In genomic region chr20:33719277-33719988, GRCh38 we compare ENCODE assay signal across 8 cellular contexts. TPM values are rescaled to one million over a fixed set of nuclear protein-coding genes. Genes with fewer than 3 reads are reported as not detected.
A peak's percentile ranks its signal among the peaks of the same experiment; 100 is the strongest.
DNase-seq lines count a peak whose midpoint lies in the region; ATAC-seq, FAIRE-seq and TF ChIP-seq lines count a peak whose summit lies in the region.

No MANE protein-coding gene starts in this region.

- H3K27me3 ChIP-seq in HepG2 (ENCODE audit: control insufficient read depth in 1 of 2, insufficient read depth in 2 of 2, low read length in 2 of 2) (no peaks in the 10 kb centered on the region), transverse colon (no peaks in the 10 kb centered on the region)

- H3K27ac ChIP-seq in HepG2 (ENCODE audit: extremely low read length, insufficient read depth, low read length) (no peak overlapping the region), transverse colon (peak overlapping the region; percentile 78 to 85 (median 81))

- TF ChIP-seq POLR2A in HepG2 (IDR thresholded peaks at IDR 0.05; ENCODE audit: insufficient read depth in 1 of 2, low read depth in 2 of 2, low read length in 2 of 2) (no peak), transverse colon (IDR thresholded peaks at IDR 0.05) (no peak)

- no peak; the same call in 1 of the 2 replicates for TF ChIP-seq RAD21 in HepG2 (CRISPR knock-in tag; IDR thresholded peaks at IDR 0.05)

- peak overlapping the region; percentile 33 for H3K4me2 ChIP-seq in HepG2 (ENCODE audit: low read depth, low read length)

- peak overlapping the region; percentile 91 for H3K4me3 Mint-ChIP-seq in activated naive CD4-positive, alpha-beta T cell treated with anti-CD3 and anti-CD28 coated beads, Interleukin-2, amount 10 ng/mL, durations not matched to agents 7 days and 5 days
- peak overlapping the region; percentile 78 for H3K4me3 Mint-ChIP-seq in activated naive CD8-positive, alpha-beta T cell treated with anti-CD3 and anti-CD28 coated beads, Interleukin-2, amount 50 U/mL, for 24 hours

- 28% methylated on average over 11 of the region's 13 CpGs for WGBS in HepG2 (ENCODE audit: low lambda C conversion rate)
- WGBS in transverse colon (ENCODE audit: low coverage in 1 of 2), 2 donors: 46 to 70% methylated on average over 2 to 13 of the region's 13 CpGs

- H3K9me3 Mint-ChIP-seq in activated naive CD4-positive, alpha-beta T cell treated with anti-CD3 and anti-CD28 coated beads, Interleukin-2, amount 10 ng/mL, durations not matched to agents 7 days and 5 days: no peaks in the 10 kb centered on the region
- H3K9me3 Mint-ChIP-seq in activated naive CD8-positive, alpha-beta T cell treated with anti-CD3 and anti-CD28 coated beads, Interleukin-2, amount 50 U/mL, for 24 hours: peaks cover 4% of the 10 kb centered on the region

- peaks cover 75% of the 10 kb centered on the region for H3K4me1 ChIP-seq in HepG2 (ENCODE audit: insufficient read depth, low read length)
- H3K4me1 ChIP-seq in transverse colon: peaks cover 0 to 15% (median 7%) of the 10 kb centered on the region in 4 donors

- no peak overlapping the region for H2AFZ ChIP-seq in HepG2 (ENCODE audit: low read length)

- H3K9ac ChIP-seq in HepG2 (ENCODE audit: insufficient read depth, low read depth, low read length): no peak overlapping the region

- FAIRE-seq in HepG2 (lab: Jason Lieb, UNC): no peak

- no peaks in the 10 kb centered on the region for H3K9me3 ChIP-seq in HepG2 (ENCODE audit: low read length)
- H3K9me3 ChIP-seq in transverse colon: no peaks in the 10 kb centered on the region

- no peaks in the 10 kb centered on the region for H4K20me1 ChIP-seq in HepG2 (ENCODE audit: insufficient read depth, low read length)

- H3K4me1 Mint-ChIP-seq in activated naive CD4-positive, alpha-beta T cell treated with anti-CD3 and anti-CD28 coated beads, Interleukin-2, amount 10 ng/mL, durations not matched to agents 7 days and 5 days: peaks cover 28% of the 10 kb centered on the region
- peaks cover 24% of the 10 kb centered on the region for H3K4me1 Mint-ChIP-seq in activated naive CD8-positive, alpha-beta T cell treated with anti-CD3 and anti-CD28 coated beads, Interleukin-2, amount 50 U/mL, for 24 hours

- CTCF ChIA-PET in activated naive CD4-positive, alpha-beta T cell treated with anti-CD3 and anti-CD28 coated beads, Interleukin-2, amount 10 ng/mL, durations not matched to agents 7 days and 5 days (lab: Charles Lee): interaction anchor here (0.9 to 1.5 kb wide), 3 partner anchors 34 to 195 kb away, joined by 3 to 7 read pairs (median 3); no protein-coding TSS in a partner anchor
- CTCF ChIA-PET in HepG2 (lab: Yijun Ruan, JAX; ENCODE audit: low intra/inter-chr PET ratio, low total read pairs): no interaction called here

- no peak for ATAC-seq in activated naive CD8-positive, alpha-beta T cell treated with anti-CD3 and anti-CD28 coated beads, Interleukin-2, amount 50 U/mL, for 24 hours
- ATAC-seq in HepG2 (peak; percentile 23), GM18498 (IDR thresholded peaks at IDR 0.05; ENCODE audit: unreplicated experiment) (no peak)

- no TSS peak for BruUV-seq in HepG2 (replicated peaks; lab: Mats Ljungman, UMichigan)

- TF ChIP-seq EP300 in HepG2 (IDR thresholded peaks at IDR 0.05; ENCODE audit: low read depth in 2 of 2, low read length in 2 of 2) (no peak), HepG2 (CRISPR knock-in tag; IDR thresholded peaks at IDR 0.05; ENCODE audit: borderline replicate concordance) (no peak), transverse colon (IDR thresholded peaks at IDR 0.05; ENCODE audit: low read depth) (no peak)

- POLR2A ChIA-PET in HepG2 (lab: Yijun Ruan, JAX): no interaction called here

- no peaks in the 10 kb centered on the region for H3K27me3 Mint-ChIP-seq in activated naive CD4-positive, alpha-beta T cell treated with anti-CD3 and anti-CD28 coated beads, Interleukin-2, amount 10 ng/mL, durations not matched to agents 7 days and 5 days
- no peaks in the 10 kb centered on the region for H3K27me3 Mint-ChIP-seq in activated naive CD8-positive, alpha-beta T cell treated with anti-CD3 and anti-CD28 coated beads, Interleukin-2, amount 50 U/mL, for 24 hours

- in situ Hi-C loops in HepG2 (cut with HindIII; ENCODE audit: extremely low pct_ligation_motif_present, low pct_unique_long_range_greater_than_20kb) (no loop called here), transverse colon (cut with MboI; ENCODE audit: low pct_ligation_motif_present in 1 of 4, low pct_unique_long_range_greater_than_20kb in 1 of 4, low sequenced_read_pairs in 3 of 4) (no loop called here)

- H3K36me3 ChIP-seq in HepG2 (replicated peaks in 1 of 2; ENCODE audit: control insufficient read depth in 1 of 2, insufficient read depth in 2 of 2, low read length in 2 of 2): no peaks in the 10 kb centered on the region
- H3K36me3 ChIP-seq in transverse colon: no peaks in the 10 kb centered on the region

- DNase-seq in activated naive CD4-positive, alpha-beta T cell treated with anti-CD3 and anti-CD28 coated beads, Interleukin-2, amount 10 ng/mL, durations not matched to agents 7 days and 5 days: no peak
- no peak for DNase-seq in activated naive CD4-positive, alpha-beta T cell treated with anti-CD3 and anti-CD28 coated beads, Interleukin-2, amount 50 U/mL, for 16 hours
- no peak for DNase-seq in activated naive CD8-positive, alpha-beta T cell treated with anti-CD3 and anti-CD28 coated beads, Interleukin-2, amount 50 U/mL, for 24 hours
- DNase-seq in HepG2 (ENCODE audit: low spot score) (no peak), transverse colon (peak; percentile 13), LoVo (ENCODE audit: low spot score) (no peak), iPS-NIHi11 (ENCODE audit: low spot score) (no peak)

- intact Hi-C loops in HepG2 (cut with micrococcal nuclease; ENCODE audit: unreplicated experiment): no loop called here
- intact Hi-C loops in transverse colon (cut with DNase I; ENCODE audit: low total_unique reads): no loop called here

- H3K27ac Mint-ChIP-seq in activated naive CD4-positive, alpha-beta T cell treated with anti-CD3 and anti-CD28 coated beads, Interleukin-2, amount 10 ng/mL, durations not matched to agents 7 days and 5 days: peak overlapping the region; percentile 81
- H3K27ac Mint-ChIP-seq in activated naive CD8-positive, alpha-beta T cell treated with anti-CD3 and anti-CD28 coated beads, Interleukin-2, amount 50 U/mL, for 24 hours: peak overlapping the region; percentile 83

- no peaks in the 10 kb centered on the region for H3K79me2 ChIP-seq in HepG2 (ENCODE audit: insufficient read depth, low read length)

- no peak for TF ChIP-seq CTCF in HepG2 (CRISPR knock-in tag; IDR thresholded peaks at IDR 0.05)
- TF ChIP-seq CTCF in transverse colon (IDR thresholded peaks at IDR 0.05): no peak

- H3K4me3 ChIP-seq in HepG2 (replicated peaks in 1 of 3; ENCODE audit: insufficient read depth in 1 of 3, low read depth in 2 of 3, low read length in 3 of 3): peak overlapping the region in 1 of 3 experiments; percentile 21; a peak in 1 of 6 replicates
- peak overlapping the region; percentile 42 to 80 (median 72) for H3K4me3 ChIP-seq in transverse colon

- peaks cover 12% of the 10 kb centered on the region for H3K36me3 Mint-ChIP-seq in activated naive CD4-positive, alpha-beta T cell treated with anti-CD3 and anti-CD28 coated beads, Interleukin-2, amount 10 ng/mL, durations not matched to agents 7 days and 5 days
- peaks cover 2% of the 10 kb centered on the region for H3K36me3 Mint-ChIP-seq in activated naive CD8-positive, alpha-beta T cell treated with anti-CD3 and anti-CD28 coated beads, Interleukin-2, amount 50 U/mL, for 24 hours (ENCODE audit: low read depth)

RNA-seq across cellular contexts. Expression of gene PXMP4, which starts 0.7 kb away (rescaled TPM):
- total RNA-seq in HepG2 (2016; rRNA removed; fragmentation: Illumina TruSeq; extraction: Trizol): not detected in 2 replicates
- not detected in 2 replicates for total RNA-seq in HepG2 (2016; cell fraction: cytosol; rRNA removed; fragmentation: Illumina TruSeq; extraction: Trizol; ENCODE audit: low read depth)
- total RNA-seq in HepG2 (2016; cell fraction: insoluble cytoplasmic fraction; rRNA removed; fragmentation: Illumina TruSeq; extraction: Trizol): not detected in 2 replicates
- not detected in 2 replicates for total RNA-seq in HepG2 (2016; cell fraction: membrane; rRNA removed; fragmentation: Illumina TruSeq; extraction: Trizol)
- not detected in 2 replicates for total RNA-seq in HepG2 (2016; cell fraction: nucleus; rRNA removed; fragmentation: Illumina TruSeq; extraction: Trizol)
- not detected in 2 replicates for polyA plus RNA-seq in HepG2 (2011; rRNA removed)
- polyA plus RNA-seq in HepG2 (2011; cell fraction: cytosol; rRNA removed): 0.01 TPM in 1 of 2 replicates, not detected in the other
- polyA plus RNA-seq in HepG2 (2011; cell fraction: nucleus; rRNA removed): not detected in 2 replicates
- polyA plus RNA-seq in HepG2 (2012): 0.07 TPM in 1 of 2 replicates, not detected in the other
- not detected in 2 replicates for polyA plus RNA-seq in HepG2 (2016; cell fraction: cytosol; fragmentation: Illumina TruSeq; extraction: Trizol; ENCODE audit: low read depth)
- polyA plus RNA-seq in HepG2 (2016; cell fraction: insoluble cytoplasmic fraction; fragmentation: Illumina TruSeq; extraction: Trizol; ENCODE audit: low read depth): not detected in 2 replicates
- polyA plus RNA-seq in HepG2 (2016; cell fraction: membrane; fragmentation: Illumina TruSeq; extraction: Trizol; ENCODE audit: low read depth): not detected in 2 replicates
- not detected in 2 replicates for polyA plus RNA-seq in HepG2 (2016; cell fraction: nucleus; fragmentation: Illumina TruSeq; extraction: Trizol; ENCODE audit: insufficient read depth, low read depth)
- polyA minus RNA-seq in HepG2 (2011; rRNA and poly(A)+ RNA removed; ENCODE audit: low replicate concordance): 0.20 and 11.4 TPM in 2 replicates
- not detected in 2 replicates for polyA minus RNA-seq in HepG2 (2011; cell fraction: cytosol; rRNA and poly(A)+ RNA removed)
- polyA minus RNA-seq in HepG2 (2011; cell fraction: nucleus; rRNA and poly(A)+ RNA removed): not detected in 2 replicates
- 10 to 100 TPM in 1 of 4 donors, 1 to 10 TPM in 3; 1.6 to 12.0 (median 5.5) TPM for total RNA-seq in transverse colon

RNA-seq across cellular contexts. Expression of gene ZNF341, which starts 12.4 kb away (rescaled TPM):
- total RNA-seq in HepG2 (2016; rRNA removed; fragmentation: Illumina TruSeq; extraction: Trizol) (0.97 and 1.1 TPM in 2 replicates), transverse colon (1 to 10 TPM; 3.8 to 7.2 (median 7.1) TPM)
- 0.26 and 0.40 TPM in 2 replicates for total RNA-seq in HepG2 (2016; cell fraction: cytosol; rRNA removed; fragmentation: Illumina TruSeq; extraction: Trizol; ENCODE audit: low read depth)
- total RNA-seq in HepG2 (2016; cell fraction: insoluble cytoplasmic fraction; rRNA removed; fragmentation: Illumina TruSeq; extraction: Trizol): 0.85 and 1.00 TPM in 2 replicates
- 0.43 and 0.59 TPM in 2 replicates for total RNA-seq in HepG2 (2016; cell fraction: membrane; rRNA removed; fragmentation: Illumina TruSeq; extraction: Trizol)
- 1.3 and 1.4 TPM in 2 replicates for total RNA-seq in HepG2 (2016; cell fraction: nucleus; rRNA removed; fragmentation: Illumina TruSeq; extraction: Trizol)
- polyA plus RNA-seq in HepG2 (2011; rRNA removed): 2.2 TPM in 2 replicates
- 0.87 and 0.94 TPM in 2 replicates for polyA plus RNA-seq in HepG2 (2011; cell fraction: cytosol; rRNA removed)
- 5.0 and 6.3 TPM in 2 replicates for polyA plus RNA-seq in HepG2 (2011; cell fraction: nucleus; rRNA removed)
- polyA plus RNA-seq in HepG2 (2012): 0.99 and 1.6 TPM in 2 replicates
- polyA plus RNA-seq in HepG2 (2016; cell fraction: cytosol; fragmentation: Illumina TruSeq; extraction: Trizol; ENCODE audit: low read depth): 0.21 and 0.25 TPM in 2 replicates
- polyA plus RNA-seq in HepG2 (2016; cell fraction: insoluble cytoplasmic fraction; fragmentation: Illumina TruSeq; extraction: Trizol; ENCODE audit: low read depth): 1.0 and 1.3 TPM in 2 replicates
- 0.33 and 0.47 TPM in 2 replicates for polyA plus RNA-seq in HepG2 (2016; cell fraction: membrane; fragmentation: Illumina TruSeq; extraction: Trizol; ENCODE audit: low read depth)
- 4.5 and 5.6 TPM in 2 replicates for polyA plus RNA-seq in HepG2 (2016; cell fraction: nucleus; fragmentation: Illumina TruSeq; extraction: Trizol; ENCODE audit: insufficient read depth, low read depth)
- 3.5 and 6.0 TPM in 2 replicates for polyA minus RNA-seq in HepG2 (2011; rRNA and poly(A)+ RNA removed; ENCODE audit: low replicate concordance)
- polyA minus RNA-seq in HepG2 (2011; cell fraction: cytosol; rRNA and poly(A)+ RNA removed): 0.88 and 1.3 TPM in 2 replicates
- 2.2 and 2.3 TPM in 2 replicates for polyA minus RNA-seq in HepG2 (2011; cell fraction: nucleus; rRNA and poly(A)+ RNA removed)

RNA-seq across cellular contexts. Expression of gene E2F1, which starts 33.2 kb away (rescaled TPM):
- 25.3 and 39.4 TPM in 2 replicates for total RNA-seq in HepG2 (2016; rRNA removed; fragmentation: Illumina TruSeq; extraction: Trizol)
- total RNA-seq in HepG2 (2016; cell fraction: cytosol; rRNA removed; fragmentation: Illumina TruSeq; extraction: Trizol; ENCODE audit: low read depth): 23.5 and 26.5 TPM in 2 replicates
- total RNA-seq in HepG2 (2016; cell fraction: insoluble cytoplasmic fraction; rRNA removed; fragmentation: Illumina TruSeq; extraction: Trizol): 22.9 and 41.6 TPM in 2 replicates
- 49.7 and 51.9 TPM in 2 replicates for total RNA-seq in HepG2 (2016; cell fraction: membrane; rRNA removed; fragmentation: Illumina TruSeq; extraction: Trizol)
- 29.5 and 34.7 TPM in 2 replicates for total RNA-seq in HepG2 (2016; cell fraction: nucleus; rRNA removed; fragmentation: Illumina TruSeq; extraction: Trizol)
- polyA plus RNA-seq in HepG2 (2011; rRNA removed): 22.5 and 25.5 TPM in 2 replicates
- polyA plus RNA-seq in HepG2 (2011; cell fraction: cytosol; rRNA removed): 14.5 and 25.4 TPM in 2 replicates
- polyA plus RNA-seq in HepG2 (2011; cell fraction: nucleus; rRNA removed): 50.7 and 66.4 TPM in 2 replicates
- polyA plus RNA-seq in HepG2 (2012): 14.4 and 23.5 TPM in 2 replicates
- polyA plus RNA-seq in HepG2 (2016; cell fraction: cytosol; fragmentation: Illumina TruSeq; extraction: Trizol; ENCODE audit: low read depth): 39.6 and 41.6 TPM in 2 replicates
- 32.3 and 37.3 TPM in 2 replicates for polyA plus RNA-seq in HepG2 (2016; cell fraction: insoluble cytoplasmic fraction; fragmentation: Illumina TruSeq; extraction: Trizol; ENCODE audit: low read depth)
- polyA plus RNA-seq in HepG2 (2016; cell fraction: membrane; fragmentation: Illumina TruSeq; extraction: Trizol; ENCODE audit: low read depth): 56.5 and 59.4 TPM in 2 replicates
- 97.6 and 106 TPM in 2 replicates for polyA plus RNA-seq in HepG2 (2016; cell fraction: nucleus; fragmentation: Illumina TruSeq; extraction: Trizol; ENCODE audit: insufficient read depth, low read depth)
- polyA minus RNA-seq in HepG2 (2011; rRNA and poly(A)+ RNA removed; ENCODE audit: low replicate concordance): 35.0 and 64.5 TPM in 2 replicates
- polyA minus RNA-seq in HepG2 (2011; cell fraction: cytosol; rRNA and poly(A)+ RNA removed): 7.4 and 10.7 TPM in 2 replicates
- polyA minus RNA-seq in HepG2 (2011; cell fraction: nucleus; rRNA and poly(A)+ RNA removed): 8.0 and 10.6 TPM in 2 replicates
- 1 to 10 TPM in 3 of 4 donors, not detected in 1; 1.2 to 2.7 (median 2.1) TPM for total RNA-seq in transverse colon

RNA-seq across cellular contexts. Expression of gene NECAB3, which starts 45.2 kb away (rescaled TPM):
- total RNA-seq in HepG2 (2016; rRNA removed; fragmentation: Illumina TruSeq; extraction: Trizol) (26.4 and 61.5 TPM in 2 replicates), transverse colon (100 to 1,000 TPM in 1 of 4 donors, 10 to 100 TPM in 3; 26.1 to 180 (median 94.5) TPM)
- 43.9 and 46.0 TPM in 2 replicates for total RNA-seq in HepG2 (2016; cell fraction: cytosol; rRNA removed; fragmentation: Illumina TruSeq; extraction: Trizol; ENCODE audit: low read depth)
- total RNA-seq in HepG2 (2016; cell fraction: insoluble cytoplasmic fraction; rRNA removed; fragmentation: Illumina TruSeq; extraction: Trizol): 23.2 and 62.1 TPM in 2 replicates
- total RNA-seq in HepG2 (2016; cell fraction: membrane; rRNA removed; fragmentation: Illumina TruSeq; extraction: Trizol): 62.7 and 67.8 TPM in 2 replicates
- 71.4 and 86.1 TPM in 2 replicates for total RNA-seq in HepG2 (2016; cell fraction: nucleus; rRNA removed; fragmentation: Illumina TruSeq; extraction: Trizol)
- polyA plus RNA-seq in HepG2 (2011; rRNA removed): 65.5 and 81.8 TPM in 2 replicates
- 30.3 and 70.4 TPM in 2 replicates for polyA plus RNA-seq in HepG2 (2011; cell fraction: cytosol; rRNA removed)
- polyA plus RNA-seq in HepG2 (2011; cell fraction: nucleus; rRNA removed): 585 and 688 TPM in 2 replicates
- 32.0 and 41.2 TPM in 2 replicates for polyA plus RNA-seq in HepG2 (2012)
- 18.6 and 21.1 TPM in 2 replicates for polyA plus RNA-seq in HepG2 (2016; cell fraction: cytosol; fragmentation: Illumina TruSeq; extraction: Trizol; ENCODE audit: low read depth)
- polyA plus RNA-seq in HepG2 (2016; cell fraction: insoluble cytoplasmic fraction; fragmentation: Illumina TruSeq; extraction: Trizol; ENCODE audit: low read depth): 21.8 and 29.6 TPM in 2 replicates
- 29.2 TPM in 2 replicates for polyA plus RNA-seq in HepG2 (2016; cell fraction: membrane; fragmentation: Illumina TruSeq; extraction: Trizol; ENCODE audit: low read depth)
- polyA plus RNA-seq in HepG2 (2016; cell fraction: nucleus; fragmentation: Illumina TruSeq; extraction: Trizol; ENCODE audit: insufficient read depth, low read depth): 161 and 163 TPM in 2 replicates
- 148 and 154 TPM in 2 replicates for polyA minus RNA-seq in HepG2 (2011; rRNA and poly(A)+ RNA removed; ENCODE audit: low replicate concordance)
- polyA minus RNA-seq in HepG2 (2011; cell fraction: cytosol; rRNA and poly(A)+ RNA removed): 27.1 and 33.2 TPM in 2 replicates
- polyA minus RNA-seq in HepG2 (2011; cell fraction: nucleus; rRNA and poly(A)+ RNA removed): 103 and 112 TPM in 2 replicates

RNA-seq across cellular contexts. Expression of gene ACTL10, which starts 52.7 kb away (rescaled TPM):
- not detected in 2 replicates for total RNA-seq in HepG2 (2016; rRNA removed; fragmentation: Illumina TruSeq; extraction: Trizol)
- not detected in 2 replicates for total RNA-seq in HepG2 (2016; cell fraction: cytosol; rRNA removed; fragmentation: Illumina TruSeq; extraction: Trizol; ENCODE audit: low read depth)
- not detected in 2 replicates for total RNA-seq in HepG2 (2016; cell fraction: insoluble cytoplasmic fraction; rRNA removed; fragmentation: Illumina TruSeq; extraction: Trizol)
- total RNA-seq in HepG2 (2016; cell fraction: membrane; rRNA removed; fragmentation: Illumina TruSeq; extraction: Trizol): not detected in 2 replicates
- not detected in 2 replicates for total RNA-seq in HepG2 (2016; cell fraction: nucleus; rRNA removed; fragmentation: Illumina TruSeq; extraction: Trizol)
- not detected in 2 replicates for polyA plus RNA-seq in HepG2 (2011; rRNA removed)
- polyA plus RNA-seq in HepG2 (2011; cell fraction: cytosol; rRNA removed): not detected in 2 replicates
- not detected in 2 replicates for polyA plus RNA-seq in HepG2 (2011; cell fraction: nucleus; rRNA removed)
- 0.11 and 0.12 TPM in 2 replicates for polyA plus RNA-seq in HepG2 (2012)
- polyA plus RNA-seq in HepG2 (2016; cell fraction: cytosol; fragmentation: Illumina TruSeq; extraction: Trizol; ENCODE audit: low read depth): not detected in 2 replicates
- not detected in 2 replicates for polyA plus RNA-seq in HepG2 (2016; cell fraction: insoluble cytoplasmic fraction; fragmentation: Illumina TruSeq; extraction: Trizol; ENCODE audit: low read depth)
- polyA plus RNA-seq in HepG2 (2016; cell fraction: membrane; fragmentation: Illumina TruSeq; extraction: Trizol; ENCODE audit: low read depth): not detected in 2 replicates
- not detected in 2 replicates for polyA plus RNA-seq in HepG2 (2016; cell fraction: nucleus; fragmentation: Illumina TruSeq; extraction: Trizol; ENCODE audit: insufficient read depth, low read depth)
- polyA minus RNA-seq in HepG2 (2011; rRNA and poly(A)+ RNA removed; ENCODE audit: low replicate concordance): 0.12 and 3.5 TPM in 2 replicates
- not detected in 2 replicates for polyA minus RNA-seq in HepG2 (2011; cell fraction: cytosol; rRNA and poly(A)+ RNA removed)
- not detected in 2 replicates for polyA minus RNA-seq in HepG2 (2011; cell fraction: nucleus; rRNA and poly(A)+ RNA removed)
- 10 to 100 TPM in 1 of 4 donors, 1 to 10 TPM in 2, not detected in 1; 1.5 to 14.1 (median 3.0) TPM for total RNA-seq in transverse colon

Comparison
In these comparisons a context has a peak if more than half of its experiments do, and no peak if none do; other contexts are left out.
1. RNA of gene E2F1, which starts 33.2 kb away (total RNA-seq): 22.9 to 51.9 TPM in HepG2; 1.2 to 2.7 TPM in transverse colon; every median in the first group is over 4 times any median in the second.